In genomic region chr3:115913069-115913686, GRCh38 we compare ENCODE assay signal across 12 cellular contexts.
A peak's percentile ranks its signal among the peaks of the same experiment; 100 is the strongest.
DNase-seq lines count a peak whose midpoint lies in the region; ATAC-seq and TF ChIP-seq lines count a peak whose summit lies in the region.
"Had no signal": no experiment of that assay in that cellular context is flagged by ENCODE, and none has a peak within 500 bp of the region (broad histone marks: within the 10 kb centered on the region; RNA-seq: fewer than 3 reads in every experiment).

No MANE protein-coding gene starts in this region.

- CTCF ChIA-PET in A673 (lab: Charles Lee), result no interaction called here

- no peak overlapping the region for H3K27ac ChIP-seq in A673 (ENCODE audit: low read depth, low read length, poor library complexity, severe bottlenecking)
- H3K27ac ChIP-seq in body of pancreas, result no peak overlapping the region
- no peak overlapping the region for H3K27ac ChIP-seq in SJCRH30
- H3K27ac ChIP-seq: pancreas had no signal

- no peaks in the 10 kb centered on the region for H3K9me3 ChIP-seq in A673 (ENCODE audit: low read depth, low read length, poor library complexity, severe bottlenecking)
- H3K9me3 ChIP-seq in body of pancreas, result no peaks in the 10 kb centered on the region
- H3K9me3 ChIP-seq in SJCRH30 (replicated peaks), result no peaks in the 10 kb centered on the region
- H3K9me3 ChIP-seq: pancreas had no signal

- H3K36me3 ChIP-seq in A673 (ENCODE audit: insufficient read depth, low read length, poor library complexity, severe bottlenecking), result no peaks in the 10 kb centered on the region
- H3K36me3 ChIP-seq in body of pancreas (replicated peaks in 1 of 2; ENCODE audit: insufficient read depth in 1 of 2, low read depth in 2 of 2), result no peaks in the 10 kb centered on the region
- H3K36me3 ChIP-seq in SJCRH30, result no peaks in the 10 kb centered on the region
- H3K36me3 ChIP-seq: pancreas had no signal

- BruUV-seq in A673 (replicated peaks; lab: Mats Ljungman, UMichigan), result no TSS peak

- POLR2A ChIA-PET in A673 (lab: Charles Lee; ENCODE audit: low non-redundant PET), result no interaction called here

- no peak for ATAC-seq in body of pancreas
- no peak for ATAC-seq in activated T-cell treated with anti-CD3 and anti-CD28 coated beads, Interleukin-2, amount 50 U/mL, for 72 hours (replicated peaks in 1 of 2)

- H3K27me3 Mint-ChIP-seq in activated T-cell treated with anti-CD3 and anti-CD28 coated beads, Interleukin-2, amount 50 U/mL, for 72 hours (ENCODE audit: low read depth), result no peaks in the 10 kb centered on the region

- DNase-seq in A673 (ENCODE audit: low spot score), result peak; percentile 60
- no peak for DNase-seq in GM12864 (ENCODE audit: low read depth)
- peak; percentile 53 for DNase-seq in OCI-M1 (lab: John Stamatoyannopoulos, UW)
- DNase-seq in fibroblast of peridontal ligament (ENCODE audit: extremely low read depth), result peak; percentile 19
- no peak for DNase-seq in activated effector memory CD4-positive, alpha-beta T cell treated with Interleukin-2 at 50 U/mL for 16 hours
- DNase-seq in body of pancreas, result no peak
- no peak for DNase-seq in SJCRH30
- DNase-seq in activated T-cell treated with anti-CD3 and anti-CD28 coated beads, Interleukin-2, amount 50 U/mL, for 72 hours, result no peak
- DNase-seq: H7 had no signal

- WGBS in body of pancreas, 2 donors, result 56 to 69% methylated on average over 4 of the region's 4 CpGs

- no peak for TF ChIP-seq POLR2A in body of pancreas (IDR thresholded peaks at IDR 0.05)

- H3K4me1 ChIP-seq in A673 (ENCODE audit: insufficient read depth, low read length, poor library complexity, severe bottlenecking) (peaks cover 22% of the 10 kb centered on the region), body of pancreas (no peaks in the 10 kb centered on the region), SJCRH30 (no peaks in the 10 kb centered on the region)
- H3K4me1 ChIP-seq: pancreas had no signal

- H3K4me3 ChIP-seq in A673 (ENCODE audit: low read depth, low read length, poor library complexity, severe bottlenecking) (no peak overlapping the region), GM12864 (ENCODE audit: low read depth, low read length) (no peak overlapping the region), body of pancreas (no peak overlapping the region), SJCRH30 (no peak overlapping the region)
- H3K4me3 ChIP-seq: pancreas had no signal

- no peak overlapping the region for H3K4me3 Mint-ChIP-seq in activated T-cell treated with anti-CD3 and anti-CD28 coated beads, Interleukin-2, amount 50 U/mL, for 72 hours
- H3K4me3 Mint-ChIP-seq: activated naive CD8-positive, alpha-beta T cell; T-helper 1 cell treated with Interleukin-12 subunit alpha and Interleukin-12 subunit beta and Interleukin-4 antibody, amounts not matched to agents 30 μg/mL and 1 μg/mL, for 36 hours had no signal

- H3K27me3 ChIP-seq in A673 (replicated peaks; ENCODE audit: insufficient read depth, low read depth, low read length, poor library complexity) (no peaks in the 10 kb centered on the region), body of pancreas (no peaks in the 10 kb centered on the region), SJCRH30 (no peaks in the 10 kb centered on the region)
- H3K27me3 ChIP-seq: pancreas had no signal

- intact Hi-C loops in A673 (cut with micrococcal nuclease; ENCODE audit: unreplicated experiment), result no loop called here
- intact Hi-C loops in body of pancreas (cut with DNase I), result no loop called here

- no peaks in the 10 kb centered on the region for H3K9me3 Mint-ChIP-seq in activated T-cell treated with anti-CD3 and anti-CD28 coated beads, Interleukin-2, amount 50 U/mL, for 72 hours
- H3K9me3 Mint-ChIP-seq: T-helper 1 cell treated with Interleukin-12 subunit alpha and Interleukin-12 subunit beta and Interleukin-4 antibody, amounts not matched to agents 30 μg/mL and 1 μg/mL, for 36 hours had no signal

- H3K27ac Mint-ChIP-seq in activated T-cell treated with anti-CD3 and anti-CD28 coated beads, Interleukin-2, amount 50 U/mL, for 72 hours, result no peak overlapping the region
- H3K27ac Mint-ChIP-seq: activated naive CD8-positive, alpha-beta T cell; T-helper 1 cell treated with Interleukin-12 subunit alpha and Interleukin-12 subunit beta and Interleukin-4 antibody, amounts not matched to agents 30 μg/mL and 1 μg/mL, for 36 hours had no signal

- no peaks in the 10 kb centered on the region for H3K36me3 Mint-ChIP-seq in activated T-cell treated with anti-CD3 and anti-CD28 coated beads, Interleukin-2, amount 50 U/mL, for 72 hours (ENCODE audit: insufficient read depth in 2 of 2)
- H3K36me3 Mint-ChIP-seq: activated naive CD8-positive, alpha-beta T cell had no signal

- TF ChIP-seq CTCF in A673 (conservative IDR thresholded peaks at IDR 0.05; ENCODE audit: low read depth, low read length), result peak; percentile 72
- TF ChIP-seq CTCF in GM12864 (IDR thresholded peaks at IDR 0.05; ENCODE audit: low read depth, low read length, missing control alignments), result peak; percentile 23
- peak in 3 of 7 experiments; percentile 21 to 28 (median 27) for TF ChIP-seq CTCF in body of pancreas (IDR thresholded peaks at IDR 0.05)

- no peaks in the 10 kb centered on the region for H3K4me1 Mint-ChIP-seq in activated T-cell treated with anti-CD3 and anti-CD28 coated beads, Interleukin-2, amount 50 U/mL, for 72 hours (ENCODE audit: low read depth)

Comparison
In these comparisons a context has a peak if more than half of its experiments do, and no peak if none do; other contexts are left out.
1. DNase-seq: peak in A673 (single experiment), OCI-M1 (single experiment) and fibroblast of peridontal ligament (single experiment); none in GM12864 (single experiment), activated effector memory CD4-positive, alpha-beta T cell treated with Interleukin-2 at 50 U/mL for 16 hours (single experiment), body of pancreas (0 of 4), SJCRH30 (0 of 2) and activated T-cell treated with anti-CD3 and anti-CD28 coated beads, Interleukin-2, amount 50 U/mL, for 72 hours (0 of 2).